Comparison of ENCODE assay signal across 11 cellular contexts in the genomic region with DNA sequence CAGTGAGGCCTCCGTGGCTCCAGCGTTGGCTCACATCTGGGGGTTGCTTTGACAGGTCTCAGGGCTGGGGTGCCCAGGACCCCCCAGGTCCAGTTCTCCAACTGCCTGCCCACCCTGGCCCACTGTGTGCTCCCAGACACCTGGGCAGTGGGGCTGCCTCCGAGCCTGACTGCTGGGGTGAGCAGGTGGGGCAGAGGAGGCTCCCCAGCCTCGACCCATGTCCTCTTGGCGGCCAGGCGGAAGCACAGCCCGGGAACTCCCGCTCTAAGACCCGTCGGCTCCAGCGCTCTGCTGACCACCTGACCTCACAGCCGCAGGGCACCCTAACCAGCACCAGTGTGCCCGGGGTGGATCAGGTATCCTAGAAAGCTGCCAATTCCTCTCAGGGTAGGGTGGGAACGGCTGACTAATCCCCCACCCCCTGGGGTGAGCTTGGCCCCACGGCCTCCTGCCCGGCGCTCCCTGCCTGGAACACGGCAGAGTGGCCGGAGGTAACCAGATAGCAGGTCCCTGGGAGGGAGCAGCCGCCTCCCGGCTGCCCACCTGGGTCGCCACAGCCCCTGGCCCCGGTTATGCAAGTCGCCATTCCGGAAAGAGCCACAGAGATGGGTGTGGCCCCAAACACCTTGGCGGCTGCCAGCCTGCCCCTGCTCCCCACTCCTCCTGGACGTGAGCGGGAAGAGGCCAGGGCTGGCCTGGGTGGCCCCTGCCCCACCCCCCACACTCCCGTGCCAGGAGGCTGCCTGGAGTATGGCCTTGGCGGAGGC. TPM values are rescaled to one million over a fixed set of nuclear protein-coding genes. Genes with fewer than 3 reads are reported as not detected.
DNase-seq lines count a peak whose midpoint lies in the region; ATAC-seq and TF ChIP-seq lines count a peak whose summit lies in the region.
"Had no signal": no experiment of that assay in that cellular context is flagged by ENCODE, and none has a peak within 500 bp of the region (broad histone marks: within the 10 kb centered on the region; RNA-seq: fewer than 3 reads in every experiment).

No MANE protein-coding gene starts in this region.

- no peak overlapping the region for H3K4me3 ChIP-seq in lower lobe of right lung

- CTCF ChIA-PET in HEK293T (lab: Yijun Ruan, JAX), result no interaction called here

- H3K4me1 ChIP-seq in lower lobe of right lung, result no peaks in the 10 kb centered on the region

- peaks cover 38% of the 10 kb centered on the region for H3K27me3 ChIP-seq in lower lobe of right lung (ENCODE audit: low read depth)

- H3K9me3 ChIP-seq in lower lobe of right lung, result no peaks in the 10 kb centered on the region

- no peak overlapping the region for H3K27ac ChIP-seq in lower lobe of right lung
- H3K27ac ChIP-seq: KMS-11 had no signal

- peak in 1 of 2 donors; percentile 5 for ATAC-seq in lower lobe of right lung

- DNase-seq in stimulated activated CD4-positive, alpha-beta T cell treated with anti-CD3 and anti-CD28 coated beads, Interleukin-15, amount 100 ng/mL, for 24 hours, result peak; percentile 2
- no peak for DNase-seq in stimulated activated CD4-positive, alpha-beta T cell treated with anti-CD3 and anti-CD28 coated beads, Interleukin-2, amount 100 ng/mL, for 48 hours
- DNase-seq in SW480 (ENCODE audit: low spot score), result peak; percentile 9
- DNase-seq in lower lobe of right lung, result peak; percentile 50
- DNase-seq in EL, result no peak
- DNase-seq in NCI-H526 (lab: John Stamatoyannopoulos, UW), result no peak
- DNase-seq in NCI-H187 (lab: John Stamatoyannopoulos, UW), result no peak
- DNase-seq in HEK293T (ENCODE audit: extremely low spot score), result no peak
- DNase-seq: NCI-H2081 treated with DMSO at 0.1 percent for 48 hours had no signal

- TF ChIP-seq CTCF in lower lobe of right lung (IDR thresholded peaks at IDR 0.05), result no peak

- H3K36me3 ChIP-seq in lower lobe of right lung, result no peaks in the 10 kb centered on the region

- intact Hi-C loops in lower lobe of right lung (cut with DNase I), result no loop called here

- POLR2A ChIA-PET in HEK293T (lab: Yijun Ruan, JAX), result interaction anchor here (1.1 kb wide), 1 partner anchor 59 kb away, joined by 4 read pairs; no protein-coding TSS in a partner anchor

TF ChIP-seq in HEK293T, 16 proteins besides CTCF, POLR2A, EP300 and RAD21:
- no peak for TF ChIP-seq ARNT (IDR thresholded peaks at IDR 0.05)
- TF ChIP-seq LEF1 (IDR thresholded peaks at IDR 0.05; ENCODE audit: borderline replicate concordance), result no peak
- no peak for TF ChIP-seq FOXM1 (IDR thresholded peaks at IDR 0.05; ENCODE audit: borderline replicate concordance)
- TF ChIP-seq SUZ12 (IDR thresholded peaks at IDR 0.05), result no peak
- TF ChIP-seq FOXA1 (IDR thresholded peaks at IDR 0.05), result no peak
- no peak for TF ChIP-seq ZNF384 (IDR thresholded peaks at IDR 0.05)
- TF ChIP-seq, protein P1, sequence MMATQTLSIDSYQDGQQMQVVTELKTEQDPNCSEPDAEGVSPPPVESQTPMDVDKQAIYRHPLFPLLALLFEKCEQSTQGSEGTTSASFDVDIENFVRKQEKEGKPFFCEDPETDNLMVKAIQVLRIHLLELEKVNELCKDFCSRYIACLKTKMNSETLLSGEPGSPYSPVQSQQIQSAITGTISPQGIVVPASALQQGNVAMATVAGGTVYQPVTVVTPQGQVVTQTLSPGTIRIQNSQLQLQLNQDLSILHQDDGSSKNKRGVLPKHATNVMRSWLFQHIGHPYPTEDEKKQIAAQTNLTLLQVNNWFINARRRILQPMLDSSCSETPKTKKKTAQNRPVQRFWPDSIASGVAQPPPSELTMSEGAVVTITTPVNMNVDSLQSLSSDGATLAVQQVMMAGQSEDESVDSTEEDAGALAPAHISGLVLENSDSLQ (IDR thresholded peaks at IDR 0.05), result no peak
- TF ChIP-seq HDGF (IDR thresholded peaks at IDR 0.05; ENCODE audit: borderline replicate concordance), result no peak
- no peak for TF ChIP-seq CTBP1 (IDR thresholded peaks at IDR 0.05; ENCODE audit: borderline replicate concordance)
- no peak for TF ChIP-seq BHLHE40 (IDR thresholded peaks at IDR 0.05; ENCODE audit: borderline replicate concordance)
- TF ChIP-seq ELF4 (IDR thresholded peaks at IDR 0.05), result no peak
- no peak for TF ChIP-seq TARDBP (IDR thresholded peaks at IDR 0.05)

RNA-seq across cellular contexts. Expression of a gene that starts 19.2 kb away (rescaled TPM):
- total RNA-seq in lower lobe of right lung, result 57.5 TPM

RNA-seq across cellular contexts. Expression of a gene that starts 45.9 kb away (rescaled TPM):
- 0.35 TPM for total RNA-seq in lower lobe of right lung
- total RNA-seq: esophagus mucosa had no signal

Comparison
In these comparisons a context has a peak if more than half of its experiments do, and no peak if none do; other contexts are left out.
1. DNase-seq: peak in stimulated activated CD4-positive, alpha-beta T cell treated with anti-CD3 and anti-CD28 coated beads, Interleukin-15, amount 100 ng/mL, for 24 hours (single experiment), SW480 (single experiment) and lower lobe of right lung (single experiment); none in stimulated activated CD4-positive, alpha-beta T cell treated with anti-CD3 and anti-CD28 coated beads, Interleukin-2, amount 100 ng/mL, for 48 hours (0 of 2), EL (single experiment), NCI-H526 (0 of 2), NCI-H187 (0 of 2) and HEK293T (single experiment).